In genomic region chr6:3273707-3274521, GRCh38 we compare ENCODE assay signal across 27 cellular contexts. TPM values are rescaled to one million over a fixed set of nuclear protein-coding genes. Genes with fewer than 3 reads are reported as not detected.
A peak's percentile ranks its signal among the peaks of the same experiment; 100 is the strongest.
DNase-seq lines count a peak whose midpoint lies in the region; FAIRE-seq and TF ChIP-seq lines count a peak whose summit lies in the region.
"Had no signal": no experiment of that assay in that cellular context is flagged by ENCODE, and none has a peak within 500 bp of the region (broad histone marks: within the 10 kb centered on the region; RNA-seq: fewer than 3 reads in every experiment).

No MANE protein-coding gene starts in this region.

- H3K4me1 Mint-ChIP-seq in activated T-cell treated with anti-CD3 and anti-CD28 coated beads, Interleukin-2, amount 50 U/mL, for 24 hours (ENCODE audit: low read depth): peaks cover 25% of the 10 kb centered on the region
- peaks cover 5% of the 10 kb centered on the region for H3K4me1 Mint-ChIP-seq in neural crest cell

- no peak for DNase-seq in activated T-cell treated with anti-CD3 and anti-CD28 coated beads, Interleukin-2, amount 50 U/mL, for 24 hours
- DNase-seq in activated T-cell treated with anti-CD3 and anti-CD28 coated beads, Interleukin-2, amount 50 U/mL, for 48 hours: no peak
- DNase-seq in EH (ENCODE audit: low read depth) (peak; percentile 15), bronchial epithelial cell (ENCODE audit: low read depth) (no peak), neural crest cell (ENCODE audit: low read depth, low spot score) (no peak), pons (ENCODE audit: low spot score) (no peak), NCI-H2081 (lab: John Stamatoyannopoulos, UW) (no peak), midbrain (lab: John Stamatoyannopoulos, UW) (no peak)
- DNase-seq: activated CD8-positive, alpha-beta T cell treated with anti-CD3 and anti-CD28 coated beads, Interleukin-2, amount 10 ng/mL, durations not matched to agents 7 days and 5 days; activated gamma-delta T cell treated with Interleukin-2 at 50 U/mL for 16 hours; adrenal gland; DMS53; effector memory CD8-positive, alpha-beta T cell; foreskin fibroblast; HCEC 1CT; NCI-H1048; NCI-H187 treated with DMSO at 0.1 percent for 48 hours; NCI-H2227 treated with DMSO at 0.1 percent for 48 hours; NCI-H69; T-cell; tibial artery had no signal

- no peak overlapping the region for H3K4me3 ChIP-seq in bronchial epithelial cell (ENCODE audit: low read depth, low read length)
- H3K4me3 ChIP-seq: adrenal gland, coronary artery, heart left ventricle, tibial artery had no signal

- TF ChIP-seq CTCF in bronchial epithelial cell (IDR thresholded peaks at IDR 0.05; ENCODE audit: insufficient read depth, low read length, severe bottlenecking): no peak
- no peak for TF ChIP-seq CTCF in neural crest cell (conservative IDR thresholded peaks at IDR 0.05)

- no peak overlapping the region for H3K4me3 Mint-ChIP-seq in activated T-cell treated with anti-CD3 and anti-CD28 coated beads, Interleukin-2, amount 50 U/mL, for 24 hours
- no peak overlapping the region for H3K4me3 Mint-ChIP-seq in neural crest cell
- H3K4me3 Mint-ChIP-seq: activated CD8-positive, alpha-beta T cell treated with anti-CD3 and anti-CD28 coated beads, Interleukin-2, amount 10 ng/mL, durations not matched to agents 7 days and 5 days; effector memory CD8-positive, alpha-beta T cell; IgD-negative memory B cell; T-cell had no signal

- H3K27ac Mint-ChIP-seq in activated T-cell treated with anti-CD3 and anti-CD28 coated beads, Interleukin-2, amount 50 U/mL, for 24 hours: peak overlapping the region; percentile 55
- peak overlapping the region; percentile 6 for H3K27ac Mint-ChIP-seq in neural crest cell (ENCODE audit: unreplicated experiment)
- H3K27ac Mint-ChIP-seq: activated CD8-positive, alpha-beta T cell treated with anti-CD3 and anti-CD28 coated beads, Interleukin-2, amount 10 ng/mL, durations not matched to agents 7 days and 5 days; IgD-negative memory B cell had no signal

- no peaks in the 10 kb centered on the region for H3K27me3 Mint-ChIP-seq in activated T-cell treated with anti-CD3 and anti-CD28 coated beads, Interleukin-2, amount 50 U/mL, for 24 hours
- H3K27me3 Mint-ChIP-seq in neural crest cell (ENCODE audit: low read depth): no peaks in the 10 kb centered on the region
- H3K27me3 Mint-ChIP-seq: effector memory CD8-positive, alpha-beta T cell; IgD-negative memory B cell; T-cell had no signal

- peak; percentile 7 for FAIRE-seq in bronchial epithelial cell (lab: Jason Lieb, UNC)
- FAIRE-seq: A204.1, G401.6, RCC 7860 had no signal

- peaks cover 4% of the 10 kb centered on the region for H3K36me3 ChIP-seq in bronchial epithelial cell (ENCODE audit: control insufficient read depth, insufficient read depth, low read length)

- H3K36me3 Mint-ChIP-seq in activated T-cell treated with anti-CD3 and anti-CD28 coated beads, Interleukin-2, amount 50 U/mL, for 24 hours (ENCODE audit: low read depth): peaks cover 53% of the 10 kb centered on the region
- H3K36me3 Mint-ChIP-seq in neural crest cell (ENCODE audit: low read depth): peaks cover 21% of the 10 kb centered on the region

- H3K27me3 ChIP-seq in bronchial epithelial cell (ENCODE audit: control insufficient read depth, insufficient read depth, low read length): no peaks in the 10 kb centered on the region
- H3K27me3 ChIP-seq: adrenal gland, heart left ventricle, tibial artery had no signal

- no peaks in the 10 kb centered on the region for H3K9me3 Mint-ChIP-seq in activated T-cell treated with anti-CD3 and anti-CD28 coated beads, Interleukin-2, amount 50 U/mL, for 24 hours
- H3K9me3 Mint-ChIP-seq in neural crest cell: no peaks in the 10 kb centered on the region
- H3K9me3 Mint-ChIP-seq: effector memory CD8-positive, alpha-beta T cell; IgD-negative memory B cell; T-cell had no signal

RNA-seq across cellular contexts. Expression of gene PSMG4, which starts 15.2 kb away (rescaled TPM):
- 15.5 and 34.2 TPM in 2 replicates for total RNA-seq in bronchial epithelial cell
- total RNA-seq in neural crest cell: 26.3 and 27.9 TPM in 2 replicates

RNA-seq across cellular contexts. Expression of gene TUBB2B, which starts 46.5 kb away (rescaled TPM):
- total RNA-seq in bronchial epithelial cell (under 0.01 and 2.2 TPM in 2 replicates), neural crest cell (655 and 665 TPM in 2 replicates)
- total RNA-seq: activated CD8-positive, alpha-beta T cell treated with anti-CD3 and anti-CD28 coated beads, Interleukin-2, amount 10 ng/mL, durations not matched to agents 7 days and 5 days had no signal

Comparison
In these comparisons a context has a peak if more than half of its experiments do, and no peak if none do; other contexts are left out.
1. RNA of gene TUBB2B, which starts 46.5 kb away (total RNA-seq): 655 to 665 TPM in neural crest cell; under 0.01 to 2.2 TPM in bronchial epithelial cell; every median in the first group is over 100 times any median in the second.